6 cellular contexts compared by ENCODE assay signal in genomic region chr4:147303506-147303905, GRCh38.
"Had no signal": no experiment of that assay in that cellular context is flagged by ENCODE, and none has a peak within 500 bp of the region (broad histone marks: within the 10 kb centered on the region; RNA-seq: fewer than 3 reads in every experiment).

No MANE protein-coding gene starts in this region.

- H3K4me3 Mint-ChIP-seq: HFFc6 had no signal

- ATAC-seq: HCT116 had no signal

- DNase-seq: GM23248, GOT3, H7, HFFc6, IMR-90 had no signal

- H3K27ac Mint-ChIP-seq: HFFc6 had no signal

- H3K9me3 Mint-ChIP-seq: HFFc6 had no signal
